ENCODE assay signal across 8 cellular contexts in genomic region chr21:38159355-38159754, GRCh38.
DNase-seq lines count a peak whose midpoint lies in the region; ATAC-seq and TF ChIP-seq lines count a peak whose summit lies in the region.

No MANE protein-coding gene starts in this region.

- H3K4me1 ChIP-seq in CD4-positive, CD25-positive, alpha-beta regulatory T cell (ENCODE audit: control insufficient read depth, insufficient read depth, low read length, poor library complexity, severe bottlenecking): no peaks in the 10 kb centered on the region
- H3K4me1 ChIP-seq in upper lobe of left lung: no peaks in the 10 kb centered on the region

- H3K36me3 ChIP-seq in CD4-positive, CD25-positive, alpha-beta regulatory T cell (ENCODE audit: control insufficient read depth, insufficient read depth, low read length): no peaks in the 10 kb centered on the region
- H3K36me3 ChIP-seq in neural cell (ENCODE audit: insufficient read depth, low read length) (no peaks in the 10 kb centered on the region), upper lobe of left lung (no peaks in the 10 kb centered on the region)

- H3K36me3 Mint-ChIP-seq in CD4-positive, CD25-positive, alpha-beta regulatory T cell: no peaks in the 10 kb centered on the region
- no peaks in the 10 kb centered on the region for H3K36me3 Mint-ChIP-seq in activated CD8-positive, alpha-beta T cell treated with anti-CD3 and anti-CD28 coated beads, Interleukin-2, amount 10 ng/mL, durations not matched to agents 7 days and 5 days (ENCODE audit: low read depth)

- no peaks in the 10 kb centered on the region for H4K20me1 ChIP-seq in neural cell (ENCODE audit: insufficient read depth)

- H3K27me3 ChIP-seq in CD4-positive, CD25-positive, alpha-beta regulatory T cell (ENCODE audit: control insufficient read depth, insufficient read depth, low read length): no peaks in the 10 kb centered on the region
- H3K27me3 ChIP-seq in neural cell (ENCODE audit: insufficient read depth, low read depth, low read length) (no peaks in the 10 kb centered on the region), upper lobe of left lung (no peaks in the 10 kb centered on the region)

- TF ChIP-seq POLR2A in erythroblast (IDR thresholded peaks at IDR 0.05; ENCODE audit: low read length) (no peak), upper lobe of left lung (IDR thresholded peaks at IDR 0.05) (no peak)

- ATAC-seq in CD4-positive, CD25-positive, alpha-beta regulatory T cell (ENCODE audit: low read depth in 2 of 2): no peak
- ATAC-seq in activated CD8-positive, alpha-beta T cell treated with anti-CD3 and anti-CD28 coated beads, Interleukin-2, amount 10 ng/mL, durations not matched to agents 7 days and 5 days: peak; percentile 51
- peak; percentile 29 to 80 for ATAC-seq in upper lobe of left lung (ENCODE audit: low FRiP score in 2 of 2)

- no peak overlapping the region for H3K4me2 ChIP-seq in neural cell (ENCODE audit: low read length)

- peak; percentile 45 for TF ChIP-seq RAD21 in neural cell (conservative IDR thresholded peaks at IDR 0.05)

- H3K4me3 Mint-ChIP-seq in CD4-positive, CD25-positive, alpha-beta regulatory T cell: no peak overlapping the region
- no peak overlapping the region for H3K4me3 Mint-ChIP-seq in activated CD8-positive, alpha-beta T cell treated with anti-CD3 and anti-CD28 coated beads, Interleukin-2, amount 10 ng/mL, durations not matched to agents 7 days and 5 days

- no peak overlapping the region for H3K9ac ChIP-seq in neural cell (ENCODE audit: low read length)

- H3F3A ChIP-seq in neural cell (ENCODE audit: insufficient read depth, low read length, poor library complexity, severe bottlenecking): no peaks in the 10 kb centered on the region

- TF ChIP-seq EP300 in neural cell (conservative IDR thresholded peaks at IDR 0.05; ENCODE audit: poor library complexity, severe bottlenecking) (no peak), upper lobe of left lung (IDR thresholded peaks at IDR 0.05) (no peak)

- H3K27me3 Mint-ChIP-seq in CD4-positive, CD25-positive, alpha-beta regulatory T cell: peaks cover 14% of the 10 kb centered on the region
- H3K27me3 Mint-ChIP-seq in activated CD8-positive, alpha-beta T cell treated with anti-CD3 and anti-CD28 coated beads, Interleukin-2, amount 10 ng/mL, durations not matched to agents 7 days and 5 days (ENCODE audit: low read depth): peaks cover 10% of the 10 kb centered on the region

- DNase-seq in CD4-positive, CD25-positive, alpha-beta regulatory T cell: peak in 2 of 3 donors; percentile 6 to 67
- peak; percentile 87 for DNase-seq in H4 (ENCODE audit: low spot score)
- DNase-seq in NCI-H748 treated with DMSO at 0.1 percent for 48 hours (lab: John Stamatoyannopoulos, UW): peak; percentile 37
- peak; percentile 66 for DNase-seq in activated CD8-positive, alpha-beta T cell treated with anti-CD3 and anti-CD28 coated beads, Interleukin-2, amount 10 ng/mL, durations not matched to agents 7 days and 5 days
- peak; percentile 75 to 82 for DNase-seq in erythroblast (lab: John Stamatoyannopoulos, UW)
- DNase-seq in upper lobe of left lung: peak in 1 of 2 donors; percentile 70
- no peak for DNase-seq in cortex of kidney (lab: John Stamatoyannopoulos, UW)

- POLR2A ChIA-PET in activated CD8-positive, alpha-beta T cell treated with anti-CD3 and anti-CD28 coated beads, Interleukin-2, amount 10 ng/mL, durations not matched to agents 7 days and 5 days (lab: Charles Lee): no interaction called here

- H3K9me3 Mint-ChIP-seq in CD4-positive, CD25-positive, alpha-beta regulatory T cell: peaks cover 0 to 4% (median 0%) of the 10 kb centered on the region in 7 donors
- H3K9me3 Mint-ChIP-seq in activated CD8-positive, alpha-beta T cell treated with anti-CD3 and anti-CD28 coated beads, Interleukin-2, amount 10 ng/mL, durations not matched to agents 7 days and 5 days (ENCODE audit: insufficient read depth): no peaks in the 10 kb centered on the region

- H3K4me1 Mint-ChIP-seq in CD4-positive, CD25-positive, alpha-beta regulatory T cell: no peaks in the 10 kb centered on the region
- no peaks in the 10 kb centered on the region for H3K4me1 Mint-ChIP-seq in activated CD8-positive, alpha-beta T cell treated with anti-CD3 and anti-CD28 coated beads, Interleukin-2, amount 10 ng/mL, durations not matched to agents 7 days and 5 days (ENCODE audit: low read depth)

- WGBS in upper lobe of left lung, 2 donors: 5 to 17% methylated on average over 3 of the region's 3 CpGs

- no peaks in the 10 kb centered on the region for H3K9me3 ChIP-seq in CD4-positive, CD25-positive, alpha-beta regulatory T cell (ENCODE audit: control insufficient read depth in 2 of 2, low read length in 2 of 2)
- H3K9me3 ChIP-seq in neural cell (ENCODE audit: low read length) (no peaks in the 10 kb centered on the region), upper lobe of left lung (no peaks in the 10 kb centered on the region)

- no peak overlapping the region for H3K27ac ChIP-seq in CD4-positive, CD25-positive, alpha-beta regulatory T cell (ENCODE audit: insufficient read depth, low read length, poor library complexity, severe bottlenecking)
- H3K27ac ChIP-seq in neural cell (ENCODE audit: low read length) (no peak overlapping the region), upper lobe of left lung (no peak overlapping the region)

- TF ChIP-seq CTCF in neural cell (IDR thresholded peaks at IDR 0.05; ENCODE audit: poor library complexity, severe bottlenecking) (peak; percentile 57), upper lobe of left lung (IDR thresholded peaks at IDR 0.05) (peak; percentile 63 to 81 (median 71))

- no peak overlapping the region for H3K4me3 ChIP-seq in CD4-positive, CD25-positive, alpha-beta regulatory T cell (ENCODE audit: low read depth, low read length)
- H3K4me3 ChIP-seq in neural cell (ENCODE audit: low read length) (no peak overlapping the region), upper lobe of left lung (no peak overlapping the region)

- H3K9me2 ChIP-seq in neural cell (ENCODE audit: insufficient read depth, low read length): no peaks in the 10 kb centered on the region

- no peak overlapping the region for H2AFZ ChIP-seq in neural cell (ENCODE audit: low read depth, low read length)

- no peak overlapping the region for H3K27ac Mint-ChIP-seq in CD4-positive, CD25-positive, alpha-beta regulatory T cell
- no peak overlapping the region for H3K27ac Mint-ChIP-seq in activated CD8-positive, alpha-beta T cell treated with anti-CD3 and anti-CD28 coated beads, Interleukin-2, amount 10 ng/mL, durations not matched to agents 7 days and 5 days

- H3K79me2 ChIP-seq in neural cell (replicated peaks; ENCODE audit: insufficient read depth, low read length): no peaks in the 10 kb centered on the region

- CTCF ChIA-PET in activated CD8-positive, alpha-beta T cell treated with anti-CD3 and anti-CD28 coated beads, Interleukin-2, amount 10 ng/mL, durations not matched to agents 7 days and 5 days (lab: Charles Lee): interaction anchor here (0.6 to 2.8 kb wide), 13 partner anchors 10 to 1018 kb away, joined by 3 to 24 read pairs (median 3); no protein-coding TSS in a partner anchor

TF ChIP-seq in neural cell, 6 proteins besides CTCF, POLR2A, EP300 and RAD21:
- TF ChIP-seq TAF1 (IDR thresholded peaks at IDR 0.05; ENCODE audit: low read depth) (no peak), MXI1 (conservative IDR thresholded peaks at IDR 0.05; ENCODE audit: poor library complexity, severe bottlenecking) (no peak), SMC3 (conservative IDR thresholded peaks at IDR 0.05; ENCODE audit: poor library complexity) (peak; percentile 44)

Comparison
In these comparisons a context has a peak if more than half of its experiments do, and no peak if none do; other contexts are left out.
1. ATAC-seq: peak in activated CD8-positive, alpha-beta T cell treated with anti-CD3 and anti-CD28 coated beads, Interleukin-2, amount 10 ng/mL, durations not matched to agents 7 days and 5 days (single experiment) and upper lobe of left lung (2 of 2); none in CD4-positive, CD25-positive, alpha-beta regulatory T cell (0 of 2).